8 cellular contexts compared by ENCODE assay signal in the genomic region with DNA sequence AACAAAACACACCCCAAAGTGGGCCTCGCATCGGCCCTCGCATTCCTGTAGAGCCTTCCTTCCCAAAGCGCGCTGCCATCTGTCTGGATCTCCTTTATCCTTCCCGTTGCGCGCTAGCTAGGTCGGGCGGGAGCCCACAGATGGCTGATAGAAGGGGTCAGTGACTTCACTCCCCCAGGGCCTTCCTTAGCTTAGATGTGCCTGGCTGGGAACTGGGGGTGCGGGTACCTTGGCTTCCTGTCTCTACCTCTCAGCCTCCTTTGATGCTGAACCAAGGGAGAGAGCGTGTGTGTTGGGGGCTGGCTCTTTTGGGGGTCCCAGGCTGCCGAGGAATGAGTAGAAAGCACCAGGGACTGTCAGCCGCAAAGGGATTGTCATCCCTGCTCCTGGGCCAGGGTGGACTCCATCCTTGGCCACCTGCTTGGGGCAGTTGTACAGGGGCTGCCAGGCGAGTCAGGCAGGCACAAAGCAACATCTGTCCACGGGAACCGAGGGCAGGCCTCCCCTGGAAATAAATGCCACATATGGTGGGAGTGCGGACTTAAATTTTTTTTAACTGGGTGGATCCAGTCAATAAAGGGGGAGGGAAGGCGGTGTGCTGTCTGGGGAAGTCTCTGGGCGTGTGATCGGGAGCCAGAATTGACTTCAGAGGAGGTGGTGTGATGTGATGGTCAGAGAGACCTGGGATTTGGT. TPM values are rescaled to one million over a fixed set of nuclear protein-coding genes. Genes with fewer than 3 reads are reported as not detected.
DNase-seq lines count a peak whose midpoint lies in the region; ATAC-seq and TF ChIP-seq lines count a peak whose summit lies in the region.

No MANE protein-coding gene starts in this region.

- H3K4me2 ChIP-seq in neural progenitor cell: peak overlapping the region; percentile 100

- peak; percentile 61 for DNase-seq in ELR (ENCODE audit: low read depth)
- peak; percentile 57 for DNase-seq in RPMI7951 (ENCODE audit: low read depth)
- no peak for DNase-seq in effector memory CD8-positive, alpha-beta T cell
- DNase-seq in neural progenitor cell (ENCODE audit: low spot score): peak; percentile 83
- DNase-seq in NCI-H1436 (lab: John Stamatoyannopoulos, UW): no peak
- DNase-seq in Kasumi-1 (lab: John Stamatoyannopoulos, UW): no peak
- no peak for DNase-seq in NCI-H1436 treated with DMSO at 0.1 percent for 48 hours (lab: John Stamatoyannopoulos, UW)

- peaks cover 17% of the 10 kb centered on the region for H3K27me3 ChIP-seq in neural progenitor cell

- H3K4me3 ChIP-seq in neural progenitor cell: peak overlapping the region; percentile 95

- H3K4me3 Mint-ChIP-seq in effector memory CD8-positive, alpha-beta T cell: peak overlapping the region; percentile 96 to 97
- H3K4me3 Mint-ChIP-seq in neural progenitor cell: peak overlapping the region; percentile 99

- peak overlapping the region; percentile 95 to 97 for H3K27ac Mint-ChIP-seq in effector memory CD8-positive, alpha-beta T cell
- peak overlapping the region; percentile 98 for H3K27ac Mint-ChIP-seq in neural progenitor cell

- H3K4me1 ChIP-seq in neural progenitor cell: peaks cover 57% of the 10 kb centered on the region

- ATAC-seq in effector memory CD8-positive, alpha-beta T cell (replicated peaks): no peak
- ATAC-seq in GM18519 (IDR thresholded peaks at IDR 0.05; ENCODE audit: low FRiP score, unreplicated experiment): no peak

- peaks cover 62% of the 10 kb centered on the region for H3K79me2 ChIP-seq in neural progenitor cell (ENCODE audit: low read depth)

- no peak overlapping the region for H3K9ac ChIP-seq in neural progenitor cell

- no peak for TF ChIP-seq CTCF in neural progenitor cell (IDR thresholded peaks at IDR 0.05)

- H4K20me1 ChIP-seq in neural progenitor cell (ENCODE audit: low read depth): peaks cover 39% of the 10 kb centered on the region

- no peak overlapping the region for H3K27ac ChIP-seq in neural progenitor cell

- no peaks in the 10 kb centered on the region for H3K9me3 Mint-ChIP-seq in effector memory CD8-positive, alpha-beta T cell
- no peaks in the 10 kb centered on the region for H3K9me3 Mint-ChIP-seq in neural progenitor cell

- no peaks in the 10 kb centered on the region for H3K27me3 Mint-ChIP-seq in effector memory CD8-positive, alpha-beta T cell
- peaks cover 18% of the 10 kb centered on the region for H3K27me3 Mint-ChIP-seq in neural progenitor cell (ENCODE audit: insufficient read depth, low read depth)

- H2AFZ ChIP-seq in neural progenitor cell (replicated peaks): peak overlapping the region; percentile 23

- peaks cover 61% of the 10 kb centered on the region for H3F3A ChIP-seq in neural progenitor cell (ENCODE audit: low read depth)

- H3K36me3 Mint-ChIP-seq in effector memory CD8-positive, alpha-beta T cell (ENCODE audit: insufficient read depth): peaks cover 37% of the 10 kb centered on the region
- peaks cover 12% of the 10 kb centered on the region for H3K36me3 Mint-ChIP-seq in neural progenitor cell

- no peaks in the 10 kb centered on the region for H3K9me3 ChIP-seq in neural progenitor cell (ENCODE audit: low read depth)

- peaks cover 56 to 65% of the 10 kb centered on the region in 2 donors for H3K4me1 Mint-ChIP-seq in effector memory CD8-positive, alpha-beta T cell (ENCODE audit: low read depth in 2 of 2)
- H3K4me1 Mint-ChIP-seq in neural progenitor cell: peaks cover 60% of the 10 kb centered on the region

- no peaks in the 10 kb centered on the region for H3K36me3 ChIP-seq in neural progenitor cell

RNA-seq across cellular contexts. Expression of gene SMAD3, which starts 1.9 kb away (rescaled TPM):
- 17.7 and 19.7 TPM in 2 replicates for total RNA-seq in RPMI7951 (2014; rRNA removed; shearing (Covaris generic))
- 12.5 and 14.3 TPM in 2 replicates for total RNA-seq in neural progenitor cell (ENCODE audit: low replicate concordance)

Comparison
In these comparisons a context has a peak if more than half of its experiments do, and no peak if none do; other contexts are left out.
1. DNase-seq: peak in ELR (single experiment), RPMI7951 (single experiment) and neural progenitor cell (single experiment); none in effector memory CD8-positive, alpha-beta T cell (0 of 3), NCI-H1436 (single experiment), Kasumi-1 (0 of 2) and NCI-H1436 treated with DMSO at 0.1 percent for 48 hours (single experiment).